In genomic region chr5:166119506-166119905, GRCh38 we compare ENCODE assay signal across 24 cellular contexts.
"Had no signal": no experiment of that assay in that cellular context is flagged by ENCODE, and none has a peak within 500 bp of the region (broad histone marks: within the 10 kb centered on the region; RNA-seq: fewer than 3 reads in every experiment).

No MANE protein-coding gene starts in this region.

- H3K4me3 ChIP-seq: stomach, suprapubic skin, testis, thoracic aorta, thyroid gland, tibial artery, tibial nerve, transverse colon, upper lobe of left lung, upper lobe of right lung, uterus, vagina had no signal

- H3K9me3 ChIP-seq: stomach, suprapubic skin, testis, thoracic aorta, thyroid gland, tibial artery, tibial nerve, transverse colon, upper lobe of left lung, upper lobe of right lung, uterus, vagina had no signal

- H3K36me3 ChIP-seq: stomach, suprapubic skin, thoracic aorta, thyroid gland, tibial artery, tibial nerve, transverse colon, upper lobe of left lung, upper lobe of right lung, uterus, vagina had no signal

- H3K27me3 ChIP-seq: stomach, suprapubic skin, testis, thyroid gland, tibial artery, tibial nerve, transverse colon, upper lobe of left lung, upper lobe of right lung, uterus, vagina had no signal

- H3K27ac ChIP-seq: stomach, suprapubic skin, testis, thoracic aorta, thyroid gland, tibial artery, tibial nerve, transverse colon, upper lobe of left lung, upper lobe of right lung, uterus, vagina had no signal

- DNase-seq: stimulated activated CD4-positive, alpha-beta T cell treated with anti-CD3 and anti-CD28 coated beads, Interleukin-2, amount 100 ng/mL, for 48 hours; stimulated activated CD4-positive, alpha-beta T cell treated with anti-CD3 and anti-CD28 coated beads, Interleukin-4, amount 100 ng/mL, for 1 hour; stimulated activated CD4-positive, alpha-beta T cell treated with anti-CD3 and anti-CD28 coated beads, Interleukin-4, amount 100 ng/mL, for 24 hours; stimulated activated CD4-positive, alpha-beta T cell treated with anti-CD3 and anti-CD28 coated beads, Interleukin-4, amount 100 ng/mL, for 4 hours; stimulated activated CD8-positive, alpha-beta memory T cell treated with anti-CD3 and anti-CD28 coated beads, Interleukin-4, amount 100 ng/mL, for 48 hours; stimulated activated naive B cell treated with anti-CD40 and anti-IgM and Interleukin-4, amounts not matched to agents 10 μg/mL and 1 μg/mL and 100 μg/mL, for 72 hours; stimulated activated naive CD4-positive, alpha-beta T cell; stimulated activated naive CD4-positive, alpha-beta T cell treated with Interleukin-2 at 50 U/mL for 16 hours; stimulated activated naive CD8-positive, alpha-beta T cell treated with anti-CD3 and anti-CD28 coated beads, Interleukin-15, amount 100 ng/mL, for 72 hours; stimulated activated naive CD8-positive, alpha-beta T cell treated with anti-CD3 and anti-CD28 coated beads, Interleukin-15, Interleukin-2, amounts not matched to agents 100 U/mL and 50 U/mL, for 24 hours; stomach; substantia nigra; testis; thyroid gland; tibial artery; transverse colon; trophoblast cell; upper lobe of left lung; upper lobe of right lung; uterus had no signal
